15 cellular contexts compared by ENCODE assay signal in the genomic region with DNA sequence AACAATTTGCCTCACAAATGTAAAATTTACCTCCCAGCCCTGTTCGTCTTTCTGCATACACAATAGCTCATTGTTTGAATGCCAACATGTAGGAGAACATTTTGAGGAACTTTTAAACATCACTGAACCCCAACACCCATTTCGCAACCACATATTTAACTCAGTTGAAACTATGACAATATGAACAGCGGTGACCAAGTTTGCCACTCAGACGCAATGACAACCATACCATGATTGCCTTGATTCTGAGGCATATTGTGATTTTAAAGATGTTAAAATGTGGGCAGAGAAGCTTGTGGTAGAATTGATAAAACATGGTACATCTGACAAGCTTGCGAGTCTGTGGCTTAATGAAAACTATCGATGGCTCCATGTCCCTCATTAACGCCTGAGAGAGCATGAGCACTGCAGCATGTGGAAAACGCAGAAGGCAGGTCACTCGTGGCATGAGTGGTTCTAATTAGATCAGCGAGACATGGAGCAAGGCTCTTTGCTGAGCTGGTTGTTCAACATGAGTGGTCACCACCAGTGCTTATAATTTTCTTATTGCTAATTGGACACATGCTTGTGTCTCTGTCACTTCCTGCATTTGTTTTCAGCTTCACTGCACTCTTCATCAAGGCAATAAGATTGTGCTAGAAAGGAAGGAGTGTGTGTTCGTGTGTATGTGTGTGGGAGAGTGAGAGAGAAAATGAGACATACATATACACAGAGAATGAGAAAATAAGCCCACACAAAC.
DNase-seq lines count a peak whose midpoint lies in the region; ATAC-seq, FAIRE-seq and TF ChIP-seq lines count a peak whose summit lies in the region.
"Had no signal": no experiment of that assay in that cellular context is flagged by ENCODE, and none has a peak within 500 bp of the region (broad histone marks: within the 10 kb centered on the region; RNA-seq: fewer than 3 reads in every experiment).

No MANE protein-coding gene starts in this region.

- intact Hi-C loops in right cardiac atrium (cut with DNase I), result no loop called here

- H3K36me3 ChIP-seq in DND-41 (ENCODE audit: insufficient read depth, low read length), result no peaks in the 10 kb centered on the region
- no peaks in the 10 kb centered on the region for H3K36me3 ChIP-seq in small intestine (ENCODE audit: control insufficient read depth in 2 of 2, insufficient read depth in 2 of 2, low read length in 2 of 2)
- H3K36me3 ChIP-seq: stomach had no signal

- H3K79me2 ChIP-seq in DND-41 (ENCODE audit: insufficient read depth, low read length), result no peaks in the 10 kb centered on the region

- H3K27me3 ChIP-seq in DND-41 (ENCODE audit: insufficient read depth, low read length, poor library complexity) (no peaks in the 10 kb centered on the region), right cardiac atrium (ENCODE audit: control insufficient read depth, insufficient read depth) (no peaks in the 10 kb centered on the region), small intestine (ENCODE audit: control insufficient read depth in 2 of 2, insufficient read depth in 2 of 2, low read length in 2 of 2) (no peaks in the 10 kb centered on the region)
- H3K27me3 ChIP-seq: stomach had no signal

- FAIRE-seq in small intestine (lab: Jason Lieb, UNC), result no peak

- H3K9me3 ChIP-seq in DND-41 (ENCODE audit: insufficient read depth, low read length, severe bottlenecking) (no peaks in the 10 kb centered on the region), right cardiac atrium (ENCODE audit: control insufficient read depth, low read length) (no peaks in the 10 kb centered on the region), small intestine (ENCODE audit: control insufficient read depth, low read depth) (no peaks in the 10 kb centered on the region)
- H3K9me3 ChIP-seq: stomach had no signal

- WGBS in right cardiac atrium, result 89% methylated on average over 11 of the region's 11 CpGs
- WGBS in small intestine, 3 donors, result 89 to 92% (median 90%) methylated on average over 11 of the region's 11 CpGs

- no peaks in the 10 kb centered on the region for H4K20me1 ChIP-seq in DND-41 (ENCODE audit: insufficient read depth, low read length)

- H3K4me1 ChIP-seq in DND-41 (ENCODE audit: insufficient read depth, low read length) (peaks cover 20% of the 10 kb centered on the region), right cardiac atrium (ENCODE audit: control insufficient read depth, insufficient read depth, low read length) (no peaks in the 10 kb centered on the region), small intestine (ENCODE audit: control insufficient read depth in 2 of 2, insufficient read depth in 1 of 2, low read depth in 1 of 2, low read length in 1 of 2) (no peaks in the 10 kb centered on the region)

- no peak for TF ChIP-seq CTCF in DND-41 (IDR thresholded peaks at IDR 0.05; ENCODE audit: borderline replicate concordance, extremely low read depth, low read length, poor library complexity, severe bottlenecking)

- H3K9ac ChIP-seq in DND-41 (ENCODE audit: low read depth, low read length), result no peak overlapping the region

- DNase-seq in DND-41 (no peak), NOMO-1 treated with dmso at 0.1 percent for 144 hours (lab: John Stamatoyannopoulos, UW; ENCODE audit: unreplicated experiment) (peak; percentile 25), kidney glomerular epithelial cell (lab: John Stamatoyannopoulos, UW) (peak; percentile 83), NCI-H748 (lab: John Stamatoyannopoulos, UW; ENCODE audit: unreplicated experiment) (no peak), right cardiac atrium (no peak), small intestine (no peak)
- DNase-seq: caudate nucleus; mammary epithelial cell; NCI-H1092; NCI-H446 treated with DMSO at 0.1 percent for 48 hours; posterior cingulate gyrus; stimulated activated CD4-positive, alpha-beta T cell treated with anti-CD3 and anti-CD28 coated beads, Interleukin-2, amount 100 ng/mL, for 48 hours; stomach had no signal

- no peak for ATAC-seq in DND-41 (ENCODE audit: insufficient read depth, low read depth)
- peak; percentile 53 for ATAC-seq in GM21529 (IDR thresholded peaks at IDR 0.05; ENCODE audit: unreplicated experiment)
- ATAC-seq in right cardiac atrium, result no peak
- no peak for ATAC-seq in HG02798 (IDR thresholded peaks at IDR 0.05; ENCODE audit: poor library complexity, unreplicated experiment)

- H3K4me2 ChIP-seq in DND-41 (ENCODE audit: insufficient read depth, low read length), result no peak overlapping the region

- no peak overlapping the region for H3K4me3 ChIP-seq in DND-41 (ENCODE audit: low read depth in 1 of 2, low read length in 2 of 2)
- H3K4me3 ChIP-seq in right cardiac atrium (ENCODE audit: low read length), result no peak overlapping the region
- H3K4me3 ChIP-seq in small intestine (ENCODE audit: low read depth in 1 of 2, low read length in 2 of 2), result no peak overlapping the region
- H3K4me3 ChIP-seq: stomach had no signal

- 0 out of 2 replicates have a peak overlapping the region, but pooled peaks have one; percentile 5 for H2AFZ ChIP-seq in DND-41 (ENCODE audit: low read depth, low read length)

- H3K27ac ChIP-seq in DND-41 (ENCODE audit: low read length), result peak overlapping the region; percentile 15
- no peak overlapping the region for H3K27ac ChIP-seq in right cardiac atrium (ENCODE audit: low read length)
- H3K27ac ChIP-seq in small intestine (ENCODE audit: low read depth in 1 of 2, low read length in 1 of 2), result no peak overlapping the region
- H3K27ac ChIP-seq: stomach had no signal

Comparison
In these comparisons a context has a peak if more than half of its experiments do, and no peak if none do; other contexts are left out.
1. DNase-seq: peak in NOMO-1 treated with dmso at 0.1 percent for 144 hours (single experiment) and kidney glomerular epithelial cell (single experiment); none in DND-41 (single experiment), NCI-H748 (single experiment), right cardiac atrium (0 of 3) and small intestine (single experiment).